In the genomic region with DNA sequence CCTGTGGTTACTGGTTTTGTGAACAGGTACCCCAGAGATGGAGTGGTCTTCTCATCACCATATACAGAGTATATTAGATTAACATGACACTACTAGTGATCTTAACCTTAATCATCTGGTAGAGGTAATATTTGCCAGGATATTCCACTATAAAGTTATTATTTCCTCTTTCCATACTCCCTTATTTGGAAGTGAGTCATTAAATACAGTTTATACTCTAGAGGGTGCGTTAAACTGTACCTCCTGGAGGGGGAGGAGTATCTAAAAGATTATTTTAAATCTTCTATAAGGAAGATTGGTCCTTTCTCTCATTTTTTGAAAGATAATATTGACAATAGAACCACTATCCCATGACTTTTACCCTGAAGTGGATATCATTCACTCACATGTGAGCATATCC, we compare ENCODE assay signal across 3 cellular contexts.
"Had no signal": no experiment of that assay in that cellular context is flagged by ENCODE, and none has a peak within 500 bp of the region (broad histone marks: within the 10 kb centered on the region; RNA-seq: fewer than 3 reads in every experiment).

No MANE protein-coding gene starts in this region.

- DNase-seq: GDM1, GF-D8 had no signal

- H3K4me3 ChIP-seq: GM12878 had no signal

- ATAC-seq: GM12878 had no signal
